Comparison of ENCODE assay signal across 8 cellular contexts in the genomic region with DNA sequence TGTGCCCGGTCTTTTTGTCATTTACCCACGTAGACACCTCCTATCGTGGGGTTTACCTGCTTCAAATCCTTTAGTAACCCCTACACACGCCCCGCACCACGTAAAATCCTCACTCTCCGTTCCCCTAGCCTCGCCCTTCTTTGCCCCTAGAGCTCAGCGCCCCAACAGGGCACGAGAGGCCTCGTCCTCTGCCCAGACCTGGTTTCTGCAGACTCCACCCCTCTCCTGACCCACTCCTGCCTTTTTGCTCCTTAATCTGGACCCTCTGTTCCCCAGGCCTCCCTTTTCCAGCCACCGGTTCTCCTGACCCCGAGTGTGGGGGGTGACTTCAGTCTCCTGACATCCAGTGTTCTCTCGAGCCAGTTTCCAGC. TPM values are rescaled to one million over a fixed set of nuclear protein-coding genes. Genes with fewer than 3 reads are reported as not detected.
DNase-seq lines count a peak whose midpoint lies in the region; ATAC-seq and TF ChIP-seq lines count a peak whose summit lies in the region.

No MANE protein-coding gene starts in this region.

- peak overlapping the region; percentile 10; the same call in 1 of the 2 replicates for H3K14ac ChIP-seq in H9 (ENCODE audit: insufficient read depth, low read length)

- H4K91ac ChIP-seq in H9 (ENCODE audit: insufficient read length, low read depth, low read length): no peak overlapping the region

- no CpG with 5 or more reads among the region's 14 CpGs for WGBS in H9 (ENCODE audit: extremely low coverage, insufficient read length, low lambda C conversion rate)
- WGBS in heart left ventricle, 4 donors: 1 to 4% (median 3%) methylated on average over 14 of the region's 14 CpGs

- H3K23me2 ChIP-seq in H9 (ENCODE audit: insufficient read length, low read depth, low read length, poor library complexity, severe bottlenecking): peaks cover 10% of the 10 kb centered on the region

- no peak overlapping the region for H2AK5ac ChIP-seq in H9 (ENCODE audit: insufficient read length, low read length)

- TF ChIP-seq CTCF in H9 (conservative IDR thresholded peaks at IDR 0.05) (no peak), heart left ventricle (IDR thresholded peaks at IDR 0.05) (no peak), gastrocnemius medialis (IDR thresholded peaks at IDR 0.05 in 4 of 5, conservative IDR thresholded peaks at IDR 0.05 in 1 of 5) (no peak)

- H2BK120ac ChIP-seq in H9 (ENCODE audit: low read depth, low read length, poor library complexity, severe bottlenecking): no peak overlapping the region

- H3K36me3 ChIP-seq in CD4-positive, alpha-beta memory T cell (ENCODE audit: insufficient read depth, low read length): peaks cover 7% of the 10 kb centered on the region
- peaks cover 5 to 77% (median 53%) of the 10 kb centered on the region in 9 donors for H3K36me3 ChIP-seq in heart left ventricle
- peaks cover 11 to 68% of the 10 kb centered on the region in 2 donors for H3K36me3 ChIP-seq in gastrocnemius medialis

- CTCF ChIA-PET in CD4-positive, alpha-beta memory T cell (lab: Charles Lee; ENCODE audit: partially characterized antibody): interaction anchor here (0.8 kb wide), 1 partner anchor 262 kb away, joined by 3 read pairs; no protein-coding TSS in a partner anchor

- no peaks in the 10 kb centered on the region for H3K79me1 ChIP-seq in H9 (ENCODE audit: insufficient read depth, low read depth, low read length, poor library complexity, severe bottlenecking)

- peak overlapping the region; percentile 18 for H2AFZ ChIP-seq in H9 (ENCODE audit: low read length)

- H3K4me3 ChIP-seq in CD4-positive, alpha-beta memory T cell (ENCODE audit: low read length in 2 of 2): peak overlapping the region; percentile 89 to 98
- peak overlapping the region; percentile 53 to 96 (median 78) for H3K4me3 ChIP-seq in heart left ventricle
- H3K4me3 ChIP-seq in gastrocnemius medialis: peak overlapping the region; percentile 80 to 97 (median 91)

- H2BK15ac ChIP-seq in H9 (ENCODE audit: low read depth, low read length): no peak overlapping the region

- H3K4ac ChIP-seq in H9 (ENCODE audit: low read depth, low read length): no peak overlapping the region

- H3K27ac ChIP-seq in CD4-positive, alpha-beta memory T cell (ENCODE audit: low read depth, low read length): peak overlapping the region; percentile 56
- no peak overlapping the region for H3K27ac ChIP-seq in H9 (ENCODE audit: insufficient read length, low read depth, low read length)
- H3K27ac ChIP-seq in heart left ventricle: peak overlapping the region; percentile 30 to 84 (median 72)
- H3K27ac ChIP-seq in gastrocnemius medialis: peak overlapping the region; percentile 53 to 77 (median 74)

- no peak overlapping the region for H4K5ac ChIP-seq in H9 (ENCODE audit: insufficient read length, low read depth, low read length)

- H3K56ac ChIP-seq in H9 (ENCODE audit: insufficient read length, low read depth, low read length): no peak overlapping the region

- peak overlapping the region; percentile 49 for H3K4me2 ChIP-seq in H9 (ENCODE audit: insufficient read depth, insufficient read length, low read length)

- peaks cover 14% of the 10 kb centered on the region for H3K4me1 ChIP-seq in CD4-positive, alpha-beta memory T cell (ENCODE audit: insufficient read depth, low read length)
- H3K4me1 ChIP-seq in H9 (ENCODE audit: insufficient read depth, low read length) (no peaks in the 10 kb centered on the region), heart left ventricle (peaks cover 0 to 21% (median 13%) of the 10 kb centered on the region in 12 donors), gastrocnemius medialis (peaks cover 14 to 18% of the 10 kb centered on the region in 2 donors)

- H4K8ac ChIP-seq in H9 (replicated peaks; ENCODE audit: insufficient read length, low read depth, low read length): no peak overlapping the region

- DNase-seq in CD4-positive, alpha-beta memory T cell: no peak
- no peak for DNase-seq in H9
- peak; percentile 0 for DNase-seq in activated T-helper 1 cell treated with anti-CD3 and anti-CD28 coated beads, Interleukin-12 subunit alpha, Interleukin-12 subunit beta, Interleukin-2, Interleukin-4 antibody, amounts not matched to agents 30 ng/mL and 10 ng/mL and 1 ng/mL, durations not matched to agents 14 hours and 24 hours and 36 hours (ENCODE audit: low spot score)
- no peak for DNase-seq in heart left ventricle
- DNase-seq in gastrocnemius medialis: no peak

- H3K79me2 ChIP-seq in H9 (ENCODE audit: insufficient read depth, low read length): no peaks in the 10 kb centered on the region

- H4K20me1 ChIP-seq in H9 (ENCODE audit: control insufficient read depth, insufficient read depth, insufficient read length): no peaks in the 10 kb centered on the region

- in situ Hi-C loops in gastrocnemius medialis (cut with MboI; ENCODE audit: low sequenced_read_pairs in 4 of 4): no loop called here

- H3K27me3 Mint-ChIP-seq in CD4-positive, alpha-beta memory T cell: no peaks in the 10 kb centered on the region
- peaks cover 4% of the 10 kb centered on the region for H3K27me3 Mint-ChIP-seq in H9 (ENCODE audit: low read depth)
- peaks cover 1% of the 10 kb centered on the region for H3K27me3 Mint-ChIP-seq in activated T-helper 1 cell treated with anti-CD3 and anti-CD28 coated beads, Interleukin-12 subunit alpha, Interleukin-12 subunit beta, Interleukin-2, Interleukin-4 antibody, amounts not matched to agents 30 ng/mL and 10 ng/mL and 1 ng/mL, durations not matched to agents 14 hours and 24 hours and 36 hours (ENCODE audit: insufficient read depth)

- H3T11ph ChIP-seq in H9 (ENCODE audit: low read length): no peak overlapping the region

- H3K27me3 ChIP-seq in CD4-positive, alpha-beta memory T cell (ENCODE audit: insufficient read depth, low read length): no peaks in the 10 kb centered on the region
- H3K27me3 ChIP-seq in H9 (ENCODE audit: insufficient read depth, low read length) (no peaks in the 10 kb centered on the region; the same call in 1 of the 2 replicates), heart left ventricle (no peaks in the 10 kb centered on the region), gastrocnemius medialis (no peaks in the 10 kb centered on the region)

- H3K9ac ChIP-seq in H9 (ENCODE audit: extremely low read depth, insufficient read length, low read length): peak overlapping the region; percentile 52

- peaks cover 2 to 80% (median 60%) of the 10 kb centered on the region in 8 donors for H3K9me3 Mint-ChIP-seq in CD4-positive, alpha-beta memory T cell
- peaks cover 80 to 91% of the 10 kb centered on the region in 2 experiments for H3K9me3 Mint-ChIP-seq in H9
- peaks cover 73% of the 10 kb centered on the region for H3K9me3 Mint-ChIP-seq in activated T-helper 1 cell treated with anti-CD3 and anti-CD28 coated beads, Interleukin-12 subunit alpha, Interleukin-12 subunit beta, Interleukin-2, Interleukin-4 antibody, amounts not matched to agents 30 ng/mL and 10 ng/mL and 1 ng/mL, durations not matched to agents 14 hours and 24 hours and 36 hours

- H3K36me3 Mint-ChIP-seq in CD4-positive, alpha-beta memory T cell: peaks cover 74% of the 10 kb centered on the region in 2 donors
- peaks cover 0 to 7% (median 0%) of the 10 kb centered on the region in 3 experiments; a peak in 4 of 7 replicates for H3K36me3 Mint-ChIP-seq in H9 (ENCODE audit: insufficient read depth in 1 of 3, low read depth in 3 of 3)
- H3K36me3 Mint-ChIP-seq in activated T-helper 1 cell treated with anti-CD3 and anti-CD28 coated beads, Interleukin-12 subunit alpha, Interleukin-12 subunit beta, Interleukin-2, Interleukin-4 antibody, amounts not matched to agents 30 ng/mL and 10 ng/mL and 1 ng/mL, durations not matched to agents 14 hours and 24 hours and 36 hours (ENCODE audit: low read depth): peaks cover 31% of the 10 kb centered on the region

- no peak overlapping the region for H2BK20ac ChIP-seq in H9 (ENCODE audit: low read depth, low read length, poor library complexity, severe bottlenecking)

- peak in 3 of 4 donors; percentile 20 to 42 (median 41) for ATAC-seq in heart left ventricle
- peak in 1 of 2 donors; percentile 12 for ATAC-seq in gastrocnemius medialis
- ATAC-seq in HG02970 (IDR thresholded peaks at IDR 0.05; ENCODE audit: low FRiP score, unreplicated experiment): no peak
- no peak for ATAC-seq in HG03280 (IDR thresholded peaks at IDR 0.05; ENCODE audit: unreplicated experiment)
- ATAC-seq in GM19467 (IDR thresholded peaks at IDR 0.05; ENCODE audit: unreplicated experiment): no peak

- peaks cover 13 to 29% (median 22%) of the 10 kb centered on the region in 4 donors for H3K4me1 Mint-ChIP-seq in CD4-positive, alpha-beta memory T cell
- peaks cover 0 to 10% of the 10 kb centered on the region in 2 experiments; a peak in 2 of 4 replicates for H3K4me1 Mint-ChIP-seq in H9
- H3K4me1 Mint-ChIP-seq in activated T-helper 1 cell treated with anti-CD3 and anti-CD28 coated beads, Interleukin-12 subunit alpha, Interleukin-12 subunit beta, Interleukin-2, Interleukin-4 antibody, amounts not matched to agents 30 ng/mL and 10 ng/mL and 1 ng/mL, durations not matched to agents 14 hours and 24 hours and 36 hours (ENCODE audit: low read depth): peaks cover 17% of the 10 kb centered on the region

- H2BK5ac ChIP-seq in H9 (ENCODE audit: insufficient read length, low read length): no peak overlapping the region

- H3K23ac ChIP-seq in H9 (ENCODE audit: insufficient read length, low read depth, low read length): no peak overlapping the region

- H3K4me3 Mint-ChIP-seq in CD4-positive, alpha-beta memory T cell: peak overlapping the region; percentile 86 to 95 (median 90)
- H3K4me3 Mint-ChIP-seq in H9: peak overlapping the region in 1 of 2 experiments; percentile 36; a peak in 2 of 5 replicates
- peak overlapping the region; percentile 86 for H3K4me3 Mint-ChIP-seq in activated T-helper 1 cell treated with anti-CD3 and anti-CD28 coated beads, Interleukin-12 subunit alpha, Interleukin-12 subunit beta, Interleukin-2, Interleukin-4 antibody, amounts not matched to agents 30 ng/mL and 10 ng/mL and 1 ng/mL, durations not matched to agents 14 hours and 24 hours and 36 hours

- TF ChIP-seq POLR2A in heart left ventricle (IDR thresholded peaks at IDR 0.05): no peak
- TF ChIP-seq POLR2A in gastrocnemius medialis (IDR thresholded peaks at IDR 0.05): no peak

- H3K9me3 ChIP-seq in CD4-positive, alpha-beta memory T cell (ENCODE audit: control insufficient read depth in 1 of 2, low read length in 2 of 2): peaks cover 0 to 8% of the 10 kb centered on the region in 2 donors
- H3K9me3 ChIP-seq in H9 (ENCODE audit: control insufficient read depth, low read depth, low read length) (no peaks in the 10 kb centered on the region), heart left ventricle (peaks cover 0 to 46% (median 6%) of the 10 kb centered on the region in 12 donors), gastrocnemius medialis (no peaks in the 10 kb centered on the region)

- H3K18ac ChIP-seq in H9 (ENCODE audit: insufficient read length, low read depth, low read length): peak overlapping the region; percentile 37

- intact Hi-C loops in CD4-positive, alpha-beta memory T cell (cut with micrococcal nuclease): loop anchor here (5.0 kb wide), 1 partner anchor 129 kb away; the partner anchor contains the start of gene ZNF808
- intact Hi-C loops in activated T-helper 1 cell treated with anti-CD3 and anti-CD28 coated beads, Interleukin-12 subunit alpha, Interleukin-12 subunit beta, Interleukin-2, Interleukin-4 antibody, amounts not matched to agents 30 ng/mL and 10 ng/mL and 1 ng/mL, durations not matched to agents 14 hours and 24 hours and 36 hours (cut with micrococcal nuclease): no loop called here
- intact Hi-C loops in heart left ventricle (cut with DNase I): loop anchor here in 1 of 10 donors (5.0 kb wide), 1 partner anchor 54 kb away; the partner anchor contains the start of gene ZNF578
- intact Hi-C loops in gastrocnemius medialis (cut with DNase I; ENCODE audit: low total_unique reads): loop anchor here (5.0 kb wide), 1 partner anchor 129 kb away; the partner anchor contains the start of gene ZNF808

- peak overlapping the region; percentile 76 to 93 (median 92) for H3K27ac Mint-ChIP-seq in CD4-positive, alpha-beta memory T cell
- no peak overlapping the region for H3K27ac Mint-ChIP-seq in H9
- H3K27ac Mint-ChIP-seq in activated T-helper 1 cell treated with anti-CD3 and anti-CD28 coated beads, Interleukin-12 subunit alpha, Interleukin-12 subunit beta, Interleukin-2, Interleukin-4 antibody, amounts not matched to agents 30 ng/mL and 10 ng/mL and 1 ng/mL, durations not matched to agents 14 hours and 24 hours and 36 hours: peak overlapping the region; percentile 77

- POLR2A ChIA-PET in CD4-positive, alpha-beta memory T cell (lab: Charles Lee; ENCODE audit: partially characterized antibody): interaction anchor here (0.7 to 2.9 kb wide), 5 partner anchors 29 to 293 kb away, joined by 3 to 13 read pairs (median 3); partner anchors contain the start of genes ZNF610 and ZNF880

- H2BK12ac ChIP-seq in H9 (ENCODE audit: insufficient read length, low read depth, low read length): no peak overlapping the region

RNA-seq across cellular contexts. Expression of gene ZNF528, which starts 0.4 kb away (rescaled TPM):
- 10 to 100 TPM; 44.6 to 49.9 TPM for total RNA-seq in CD4-positive, alpha-beta memory T cell
- 1 to 10 TPM; 7.2 to 8.6 TPM for polyA plus RNA-seq in CD4-positive, alpha-beta memory T cell
- 0.81 TPM in 2 replicates for total RNA-seq in H9 (2021)
- total RNA-seq in activated T-helper 1 cell treated with anti-CD3 and anti-CD28 coated beads, Interleukin-12 subunit alpha, Interleukin-12 subunit beta, Interleukin-2, Interleukin-4 antibody, amounts not matched to agents 30 ng/mL and 10 ng/mL and 1 ng/mL, durations not matched to agents 14 hours and 24 hours and 36 hours: 6.8 and 8.0 TPM in 2 replicates
- 10 to 100 TPM in 8 of 9 donors, 1 to 10 TPM in 1; 8.2 to 24.6 (median 18.4) TPM for total RNA-seq in heart left ventricle
- 10 to 100 TPM; 10.7 to 14.6 TPM for polyA plus RNA-seq in heart left ventricle
- total RNA-seq in gastrocnemius medialis: 10 to 100 TPM in 1 of 4 donors, 1 to 10 TPM in 3; 2.9 to 11.2 (median 5.5) TPM

RNA-seq across cellular contexts. Expression of gene ZNF880, which starts 28.4 kb away (rescaled TPM):
- 10 to 100 TPM; 31.2 to 33.5 TPM for total RNA-seq in CD4-positive, alpha-beta memory T cell
- polyA plus RNA-seq in CD4-positive, alpha-beta memory T cell: 10 to 100 TPM; 29.2 to 29.9 TPM
- total RNA-seq in H9 (2021): 1.9 and 2.3 TPM in 2 replicates
- total RNA-seq in activated T-helper 1 cell treated with anti-CD3 and anti-CD28 coated beads, Interleukin-12 subunit alpha, Interleukin-12 subunit beta, Interleukin-2, Interleukin-4 antibody, amounts not matched to agents 30 ng/mL and 10 ng/mL and 1 ng/mL, durations not matched to agents 14 hours and 24 hours and 36 hours: 5.4 and 12.5 TPM in 2 replicates
- total RNA-seq in heart left ventricle: 10 to 100 TPM; 11.4 to 30.6 (median 17.0) TPM
- polyA plus RNA-seq in heart left ventricle: 10 to 100 TPM; 16.4 to 19.5 TPM
- total RNA-seq in gastrocnemius medialis: 10 to 100 TPM in 1 of 4 donors, 1 to 10 TPM in 3; 6.1 to 12.7 (median 7.9) TPM

RNA-seq across cellular contexts. Expression of gene ZNF534, which starts 30.9 kb away (rescaled TPM):
- total RNA-seq in CD4-positive, alpha-beta memory T cell: under 1 TPM in 1 of 2 experiments, not detected in 1; 0.15 TPM
- polyA plus RNA-seq in CD4-positive, alpha-beta memory T cell: not detected
- total RNA-seq in H9 (2021): not detected in 2 replicates
- not detected in 2 replicates for total RNA-seq in activated T-helper 1 cell treated with anti-CD3 and anti-CD28 coated beads, Interleukin-12 subunit alpha, Interleukin-12 subunit beta, Interleukin-2, Interleukin-4 antibody, amounts not matched to agents 30 ng/mL and 10 ng/mL and 1 ng/mL, durations not matched to agents 14 hours and 24 hours and 36 hours
- total RNA-seq in heart left ventricle: under 1 TPM in 8 of 9 donors, not detected in 1; 0.27 to 0.63 (median 0.45) TPM
- polyA plus RNA-seq in heart left ventricle: under 1 TPM; 0.11 to 0.30 TPM
- under 1 TPM in 2 of 4 donors, not detected in 2; 0.12 to 0.18 TPM for total RNA-seq in gastrocnemius medialis

RNA-seq across cellular contexts. Expression of gene ZNF578, which starts 55.3 kb away (rescaled TPM):
- total RNA-seq in CD4-positive, alpha-beta memory T cell: 1 to 10 TPM; 3.6 to 4.9 TPM
- 1 to 10 TPM; 1.9 to 2.8 TPM for polyA plus RNA-seq in CD4-positive, alpha-beta memory T cell
- 5.1 and 5.3 TPM in 2 replicates for total RNA-seq in H9 (2021)
- total RNA-seq in activated T-helper 1 cell treated with anti-CD3 and anti-CD28 coated beads, Interleukin-12 subunit alpha, Interleukin-12 subunit beta, Interleukin-2, Interleukin-4 antibody, amounts not matched to agents 30 ng/mL and 10 ng/mL and 1 ng/mL, durations not matched to agents 14 hours and 24 hours and 36 hours: 0.05 and 0.07 TPM in 2 replicates
- total RNA-seq in heart left ventricle: 1 to 10 TPM in 8 of 9 donors, under 1 TPM in 1; 0.64 to 4.7 (median 2.1) TPM
- polyA plus RNA-seq in heart left ventricle: 1 to 10 TPM; 1.3 to 1.9 TPM
- under 1 TPM in 3 of 4 donors, not detected in 1; 0.20 to 0.63 (median 0.33) TPM for total RNA-seq in gastrocnemius medialis

Comparison
In these comparisons a context has a peak if more than half of its experiments do, and no peak if none do; other contexts are left out.
1. H3K27ac Mint-ChIP-seq: peak in CD4-positive, alpha-beta memory T cell (7 of 7) and activated T-helper 1 cell treated with anti-CD3 and anti-CD28 coated beads, Interleukin-12 subunit alpha, Interleukin-12 subunit beta, Interleukin-2, Interleukin-4 antibody, amounts not matched to agents 30 ng/mL and 10 ng/mL and 1 ng/mL, durations not matched to agents 14 hours and 24 hours and 36 hours (single experiment); none in H9 (0 of 3).
2. ATAC-seq: peak in heart left ventricle (3 of 4); none in HG02970 (single experiment), HG03280 (single experiment) and GM19467 (single experiment).
3. Peak in every context shown above with its lines, with median percentiles within 50 percentile points of each other: H3K4me3 ChIP-seq.